Comparison of ENCODE assay signal across 22 cellular contexts in the genomic region with DNA sequence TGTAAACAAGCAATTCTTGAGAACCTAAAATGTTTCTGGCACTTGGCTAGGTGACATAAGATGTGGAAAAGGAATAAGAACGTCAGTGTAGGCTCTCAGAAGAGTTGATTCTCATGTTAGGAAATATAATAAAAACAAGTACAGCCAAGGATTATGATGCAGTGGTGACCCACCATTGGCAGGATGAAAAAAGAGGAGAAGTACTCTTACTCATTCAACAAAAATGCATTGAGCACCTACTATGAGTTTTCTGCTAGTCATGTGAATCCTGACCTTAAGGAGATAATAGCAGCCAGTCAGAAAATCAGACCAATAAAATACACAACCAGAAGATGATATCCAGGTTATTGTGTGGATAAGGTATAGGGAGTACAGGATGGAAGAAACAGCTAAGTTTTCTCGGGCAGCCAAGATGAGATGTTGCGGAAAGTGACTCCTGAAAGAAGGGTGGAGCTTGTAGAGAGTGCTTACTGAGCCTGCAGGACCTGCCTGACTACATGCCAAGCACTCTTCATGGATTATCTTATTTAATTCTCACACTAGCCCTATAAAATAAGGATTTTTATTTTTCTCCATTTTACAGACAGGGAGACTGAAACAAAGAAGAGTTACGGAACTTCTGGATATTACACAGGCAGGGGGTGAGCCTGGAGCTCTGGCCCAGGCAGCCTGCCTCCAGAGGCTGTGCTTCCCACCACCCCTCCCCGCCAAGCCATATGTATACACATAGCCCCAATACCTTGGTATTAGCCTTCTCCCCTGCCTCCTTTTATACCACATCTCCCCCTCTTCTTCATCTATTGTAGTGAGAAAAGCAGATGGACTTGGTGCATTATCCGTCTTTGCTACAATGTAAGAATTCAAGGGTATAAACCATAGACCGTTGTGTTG. TPM values are rescaled to one million over a fixed set of nuclear protein-coding genes. Genes with fewer than 3 reads are reported as not detected.
"Had no signal": no experiment of that assay in that cellular context is flagged by ENCODE, and none has a peak within 500 bp of the region (broad histone marks: within the 10 kb centered on the region; RNA-seq: fewer than 3 reads in every experiment).

No MANE protein-coding gene starts in this region.

- H3K27me3 ChIP-seq: body of pancreas, dorsolateral prefrontal cortex, gastroesophageal sphincter, heart right ventricle, neural progenitor cell, suprapubic skin, upper lobe of left lung had no signal

- H3K27ac ChIP-seq: body of pancreas, dorsolateral prefrontal cortex, gastroesophageal sphincter, heart right ventricle, neural progenitor cell, prostate gland, suprapubic skin, upper lobe of left lung had no signal

- DNase-seq: activated CD4-positive, alpha-beta memory T cell treated with anti-CD3 and anti-CD28 coated beads for 36 hours; activated CD4-positive, alpha-beta T cell treated with anti-CD3 and anti-CD28 coated beads for 4 hours; activated naive CD4-positive, alpha-beta T cell treated with Interleukin-2 at 50 U/mL for 16 hours; activated T-cell treated with anti-CD3 and anti-CD28 coated beads for 4 hours; body of pancreas; caudate nucleus; dorsolateral prefrontal cortex; heart right ventricle; naive thymus-derived CD4-positive, alpha-beta T cell; right cardiac atrium; stimulated activated CD4-positive, alpha-beta T cell treated with anti-CD3 and anti-CD28 coated beads, Interleukin-2, amount 100 ng/mL, for 48 hours; stimulated activated naive CD8-positive, alpha-beta T cell treated with anti-CD3 and anti-CD28 coated beads, Interleukin-15, amount 100 ng/mL, for 72 hours; SW 1271; T-helper 2 cell had no signal

- H2AFZ ChIP-seq: neural progenitor cell had no signal

- H3K4me3 ChIP-seq: body of pancreas, dorsolateral prefrontal cortex, gastroesophageal sphincter, heart right ventricle, neural progenitor cell, prostate gland, suprapubic skin, upper lobe of left lung had no signal

- H3K4me1 ChIP-seq: body of pancreas, gastroesophageal sphincter, heart right ventricle, neural progenitor cell, prostate gland, suprapubic skin, upper lobe of left lung had no signal

- H3K36me3 Mint-ChIP-seq: activated CD4-positive, alpha-beta memory T cell treated with anti-CD3 and anti-CD28 coated beads for 36 hours; neural progenitor cell had no signal

- H3K4me2 ChIP-seq: neural progenitor cell had no signal

- H3K27ac Mint-ChIP-seq: activated CD4-positive, alpha-beta memory T cell treated with anti-CD3 and anti-CD28 coated beads for 36 hours; activated T-helper 17 cell treated with anti-CD3 and anti-CD28 coated beads, Interleukin-2, amount 50 U/mL, for 72 hours; naive thymus-derived CD4-positive, alpha-beta T cell; neural progenitor cell; stimulated activated naive CD8-positive, alpha-beta T cell treated with anti-CD3 and anti-CD28 coated beads, Interleukin-15, amount 100 ng/mL, for 72 hours had no signal

- H3K4me3 Mint-ChIP-seq: activated CD4-positive, alpha-beta memory T cell treated with anti-CD3 and anti-CD28 coated beads for 36 hours; activated T-helper 17 cell treated with anti-CD3 and anti-CD28 coated beads, Interleukin-2, amount 50 U/mL, for 72 hours; neural progenitor cell; stimulated activated naive CD8-positive, alpha-beta T cell treated with anti-CD3 and anti-CD28 coated beads, Interleukin-15, amount 100 ng/mL, for 72 hours had no signal

- H3K27me3 Mint-ChIP-seq: activated CD4-positive, alpha-beta memory T cell treated with anti-CD3 and anti-CD28 coated beads for 36 hours; stimulated activated naive CD8-positive, alpha-beta T cell treated with anti-CD3 and anti-CD28 coated beads, Interleukin-15, amount 100 ng/mL, for 72 hours had no signal

- ATAC-seq: activated T-helper 17 cell treated with anti-CD3 and anti-CD28 coated beads, Interleukin-2, amount 50 U/mL, for 72 hours; body of pancreas; gastroesophageal sphincter; heart right ventricle; naive thymus-derived CD4-positive, alpha-beta T cell; right cardiac atrium; stimulated activated naive CD8-positive, alpha-beta T cell treated with anti-CD3 and anti-CD28 coated beads, Interleukin-15, amount 100 ng/mL, for 72 hours had no signal

- H3K36me3 ChIP-seq: gastroesophageal sphincter, heart right ventricle, neural progenitor cell, prostate gland, suprapubic skin, upper lobe of left lung had no signal

- H3K9me3 Mint-ChIP-seq: activated CD4-positive, alpha-beta memory T cell treated with anti-CD3 and anti-CD28 coated beads for 36 hours; activated T-helper 17 cell treated with anti-CD3 and anti-CD28 coated beads, Interleukin-2, amount 50 U/mL, for 72 hours; naive thymus-derived CD4-positive, alpha-beta T cell; neural progenitor cell; stimulated activated naive CD8-positive, alpha-beta T cell treated with anti-CD3 and anti-CD28 coated beads, Interleukin-15, amount 100 ng/mL, for 72 hours had no signal

- H3K9me3 ChIP-seq: body of pancreas, gastroesophageal sphincter, heart right ventricle, prostate gland, suprapubic skin, upper lobe of left lung had no signal

- H3K4me1 Mint-ChIP-seq: activated T-helper 17 cell treated with anti-CD3 and anti-CD28 coated beads, Interleukin-2, amount 50 U/mL, for 72 hours; neural progenitor cell had no signal

RNA-seq across cellular contexts. Expression of gene DCT, which starts 58.5 kb away (rescaled TPM):
- total RNA-seq: epithelial cell of proximal tubule had no signal
- polyA plus RNA-seq: liver had no signal
